Comparison of ENCODE assay signal across 1 cellular context in the genomic region with DNA sequence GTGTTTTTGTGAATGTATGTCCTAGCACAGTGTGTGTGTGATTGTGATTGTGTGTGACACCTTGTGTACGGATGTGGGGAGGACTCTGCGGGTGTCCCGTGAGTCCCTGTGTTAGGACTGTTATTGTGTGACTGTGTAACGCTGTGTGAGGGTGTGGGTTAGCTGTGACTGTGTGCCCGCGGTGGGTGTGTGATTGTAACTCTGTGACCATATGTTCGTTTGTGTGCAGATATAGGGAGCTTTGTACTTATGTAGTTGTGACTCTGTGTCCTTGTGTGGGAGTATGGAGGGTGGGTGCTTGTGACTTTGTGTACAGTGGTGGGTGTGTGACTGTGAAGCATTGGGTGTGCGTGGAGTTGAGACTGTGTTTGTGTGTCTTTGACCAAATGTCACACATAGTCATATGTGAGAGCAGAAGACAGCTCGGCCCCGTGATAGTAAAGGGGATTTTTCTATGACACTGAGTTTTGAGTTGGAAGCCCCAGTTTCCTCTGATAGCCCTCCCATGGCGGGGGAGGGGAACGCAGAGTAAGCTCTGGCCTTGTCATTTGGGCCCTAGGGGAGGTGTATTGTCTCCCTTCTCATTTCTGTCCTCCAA.
TF ChIP-seq lines count a peak whose summit lies in the region.

No MANE protein-coding gene starts in this region.

TF ChIP-seq in HEK293, 187 proteins besides CTCF, POLR2A, EP300 and RAD21 (continued from another document):
- TF ChIP-seq ZNF561 (tag by site-specific recombination; IDR thresholded peaks at IDR 0.05; ENCODE audit: borderline replicate concordance) (no peak), ZBTB44 (tag by site-specific recombination; IDR thresholded peaks at IDR 0.05) (no peak), ZNF404 (tag by site-specific recombination; IDR thresholded peaks at IDR 0.05) (no peak)
- TF ChIP-seq, protein P1, sequence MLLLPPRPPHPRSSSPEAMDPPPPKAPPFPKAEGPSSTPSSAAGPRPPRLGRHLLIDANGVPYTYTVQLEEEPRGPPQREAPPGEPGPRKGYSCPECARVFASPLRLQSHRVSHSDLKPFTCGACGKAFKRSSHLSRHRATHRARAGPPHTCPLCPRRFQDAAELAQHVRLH (tag by site-specific recombination; IDR thresholded peaks at IDR 0.05): peak; percentile 40; the same call in 1 of the 2 replicates
